Comparison of ENCODE assay signal across 1 cellular context in the genomic region with DNA sequence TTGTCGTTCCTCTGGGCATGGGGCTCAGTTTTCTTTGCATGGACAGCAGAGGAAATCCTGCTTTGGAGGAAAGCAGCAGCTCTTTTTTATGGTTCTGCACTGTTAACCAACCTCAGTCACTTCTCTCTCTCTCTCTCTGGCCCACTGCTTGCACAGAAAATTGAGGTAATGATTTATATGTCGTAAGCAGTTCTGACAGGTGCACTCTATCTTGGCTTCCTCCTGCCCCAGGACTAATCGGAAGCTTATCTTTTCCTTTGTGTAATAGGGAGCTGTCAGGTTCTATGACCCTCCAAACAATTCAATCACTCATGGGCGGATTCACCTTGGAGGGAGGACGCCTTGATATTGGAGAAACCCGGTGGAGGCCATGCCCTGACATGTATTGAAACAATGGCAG.
TF ChIP-seq lines count a peak whose summit lies in the region.

No MANE protein-coding gene starts in this region.

TF ChIP-seq in GM12878, 131 proteins besides CTCF, POLR2A, EP300 and RAD21 (continued from another document):
- TF ChIP-seq, protein P1, sequence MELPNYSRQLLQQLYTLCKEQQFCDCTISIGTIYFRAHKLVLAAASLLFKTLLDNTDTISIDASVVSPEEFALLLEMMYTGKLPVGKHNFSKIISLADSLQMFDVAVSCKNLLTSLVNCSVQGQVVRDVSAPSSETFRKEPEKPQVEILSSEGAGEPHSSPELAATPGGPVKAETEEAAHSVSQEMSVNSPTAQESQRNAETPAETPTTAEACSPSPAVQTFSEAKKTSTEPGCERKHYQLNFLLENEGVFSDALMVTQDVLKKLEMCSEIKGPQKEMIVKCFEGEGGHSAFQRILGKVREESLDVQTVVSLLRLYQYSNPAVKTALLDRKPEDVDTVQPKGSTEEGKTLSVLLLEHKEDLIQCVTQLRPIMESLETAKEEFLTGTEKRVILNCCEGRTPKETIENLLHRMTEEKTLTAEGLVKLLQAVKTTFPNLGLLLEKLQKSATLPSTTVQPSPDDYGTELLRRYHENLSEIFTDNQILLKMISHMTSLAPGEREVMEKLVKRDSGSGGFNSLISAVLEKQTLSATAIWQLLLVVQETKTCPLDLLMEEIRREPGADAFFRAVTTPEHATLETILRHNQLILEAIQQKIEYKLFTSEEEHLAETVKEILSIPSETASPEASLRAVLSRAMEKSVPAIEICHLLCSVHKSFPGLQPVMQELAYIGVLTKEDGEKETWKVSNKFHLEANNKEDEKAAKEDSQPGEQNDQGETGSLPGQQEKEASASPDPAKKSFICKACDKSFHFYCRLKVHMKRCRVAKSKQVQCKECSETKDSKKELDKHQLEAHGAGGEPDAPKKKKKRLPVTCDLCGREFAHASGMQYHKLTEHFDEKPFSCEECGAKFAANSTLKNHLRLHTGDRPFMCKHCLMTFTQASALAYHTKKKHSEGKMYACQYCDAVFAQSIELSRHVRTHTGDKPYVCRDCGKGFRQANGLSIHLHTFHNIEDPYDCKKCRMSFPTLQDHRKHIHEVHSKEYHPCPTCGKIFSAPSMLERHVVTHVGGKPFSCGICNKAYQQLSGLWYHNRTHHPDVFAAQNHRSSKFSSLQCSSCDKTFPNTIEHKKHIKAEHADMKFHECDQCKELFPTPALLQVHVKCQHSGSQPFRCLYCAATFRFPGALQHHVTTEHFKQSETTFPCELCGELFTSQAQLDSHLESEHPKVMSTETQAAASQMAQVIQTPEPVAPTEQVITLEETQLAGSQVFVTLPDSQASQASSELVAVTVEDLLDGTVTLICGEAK (IDR thresholded peaks at IDR 0.05; ENCODE audit: borderline replicate concordance), result no peak
- TF ChIP-seq CHD4 (IDR thresholded peaks at IDR 0.05), result no peak
- no peak for TF ChIP-seq CBFB (IDR thresholded peaks at IDR 0.05; ENCODE audit: low read depth)
- TF ChIP-seq, protein P2, sequence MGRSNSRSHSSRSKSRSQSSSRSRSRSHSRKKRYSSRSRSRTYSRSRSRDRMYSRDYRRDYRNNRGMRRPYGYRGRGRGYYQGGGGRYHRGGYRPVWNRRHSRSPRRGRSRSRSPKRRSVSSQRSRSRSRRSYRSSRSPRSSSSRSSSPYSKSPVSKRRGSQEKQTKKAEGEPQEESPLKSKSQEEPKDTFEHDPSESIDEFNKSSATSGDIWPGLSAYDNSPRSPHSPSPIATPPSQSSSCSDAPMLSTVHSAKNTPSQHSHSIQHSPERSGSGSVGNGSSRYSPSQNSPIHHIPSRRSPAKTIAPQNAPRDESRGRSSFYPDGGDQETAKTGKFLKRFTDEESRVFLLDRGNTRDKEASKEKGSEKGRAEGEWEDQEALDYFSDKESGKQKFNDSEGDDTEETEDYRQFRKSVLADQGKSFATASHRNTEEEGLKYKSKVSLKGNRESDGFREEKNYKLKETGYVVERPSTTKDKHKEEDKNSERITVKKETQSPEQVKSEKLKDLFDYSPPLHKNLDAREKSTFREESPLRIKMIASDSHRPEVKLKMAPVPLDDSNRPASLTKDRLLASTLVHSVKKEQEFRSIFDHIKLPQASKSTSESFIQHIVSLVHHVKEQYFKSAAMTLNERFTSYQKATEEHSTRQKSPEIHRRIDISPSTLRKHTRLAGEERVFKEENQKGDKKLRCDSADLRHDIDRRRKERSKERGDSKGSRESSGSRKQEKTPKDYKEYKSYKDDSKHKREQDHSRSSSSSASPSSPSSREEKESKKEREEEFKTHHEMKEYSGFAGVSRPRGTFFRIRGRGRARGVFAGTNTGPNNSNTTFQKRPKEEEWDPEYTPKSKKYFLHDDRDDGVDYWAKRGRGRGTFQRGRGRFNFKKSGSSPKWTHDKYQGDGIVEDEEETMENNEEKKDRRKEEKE (IDR thresholded peaks at IDR 0.05), result no peak
- TF ChIP-seq, protein P3, sequence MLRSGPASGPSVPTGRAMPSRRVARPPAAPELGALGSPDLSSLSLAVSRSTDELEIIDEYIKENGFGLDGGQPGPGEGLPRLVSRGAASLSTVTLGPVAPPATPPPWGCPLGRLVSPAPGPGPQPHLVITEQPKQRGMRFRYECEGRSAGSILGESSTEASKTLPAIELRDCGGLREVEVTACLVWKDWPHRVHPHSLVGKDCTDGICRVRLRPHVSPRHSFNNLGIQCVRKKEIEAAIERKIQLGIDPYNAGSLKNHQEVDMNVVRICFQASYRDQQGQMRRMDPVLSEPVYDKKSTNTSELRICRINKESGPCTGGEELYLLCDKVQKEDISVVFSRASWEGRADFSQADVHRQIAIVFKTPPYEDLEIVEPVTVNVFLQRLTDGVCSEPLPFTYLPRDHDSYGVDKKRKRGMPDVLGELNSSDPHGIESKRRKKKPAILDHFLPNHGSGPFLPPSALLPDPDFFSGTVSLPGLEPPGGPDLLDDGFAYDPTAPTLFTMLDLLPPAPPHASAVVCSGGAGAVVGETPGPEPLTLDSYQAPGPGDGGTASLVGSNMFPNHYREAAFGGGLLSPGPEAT (IDR thresholded peaks at IDR 0.05; ENCODE audit: low read depth), result no peak
